8 cellular contexts compared by ENCODE assay signal in genomic region chr1:92951141-92951582, GRCh38. TPM values are rescaled to one million over a fixed set of nuclear protein-coding genes. Genes with fewer than 3 reads are reported as not detected.
DNase-seq lines count a peak whose midpoint lies in the region; ATAC-seq and TF ChIP-seq lines count a peak whose summit lies in the region.

No MANE protein-coding gene starts in this region.

- no peaks in the 10 kb centered on the region for H3K9me3 Mint-ChIP-seq in CD4-positive, CD25-positive, alpha-beta regulatory T cell

- no peak overlapping the region for H3K4me3 Mint-ChIP-seq in CD4-positive, CD25-positive, alpha-beta regulatory T cell

- DNase-seq in CD4-positive, CD25-positive, alpha-beta regulatory T cell, result peak in 2 of 3 donors; percentile 49 to 85
- DNase-seq in RPMI7951 (ENCODE audit: low read depth) (peak; percentile 76), fibroblast of peridontal ligament (ENCODE audit: extremely low read depth) (peak; percentile 90), thyroid gland (no peak), occipital lobe (lab: John Stamatoyannopoulos, UW) (no peak), NCI-H446 (lab: John Stamatoyannopoulos, UW) (no peak)

- TF ChIP-seq CTCF in thyroid gland (IDR thresholded peaks at IDR 0.05), result no peak

- H3K4me3 ChIP-seq in CD4-positive, CD25-positive, alpha-beta regulatory T cell (ENCODE audit: low read depth, low read length), result peak overlapping the region; percentile 65
- no peak overlapping the region for H3K4me3 ChIP-seq in thyroid gland (replicated peaks in 1 of 3)

- no peaks in the 10 kb centered on the region for H3K27me3 ChIP-seq in CD4-positive, CD25-positive, alpha-beta regulatory T cell (ENCODE audit: control insufficient read depth, insufficient read depth, low read length)
- no peaks in the 10 kb centered on the region for H3K27me3 ChIP-seq in thyroid gland

- H3K9me3 ChIP-seq in CD4-positive, CD25-positive, alpha-beta regulatory T cell (ENCODE audit: control insufficient read depth in 2 of 2, low read length in 2 of 2), result no peaks in the 10 kb centered on the region
- no peaks in the 10 kb centered on the region for H3K9me3 ChIP-seq in thyroid gland

- intact Hi-C loops in thyroid gland (cut with DNase I), result no loop called here

- 80 to 82% methylated on average over 4 of the region's 4 CpGs for WGBS in thyroid gland, 2 donors

- no peak overlapping the region for H3K27ac Mint-ChIP-seq in CD4-positive, CD25-positive, alpha-beta regulatory T cell

- H3K36me3 Mint-ChIP-seq in CD4-positive, CD25-positive, alpha-beta regulatory T cell, result no peaks in the 10 kb centered on the region

- ATAC-seq in CD4-positive, CD25-positive, alpha-beta regulatory T cell (ENCODE audit: low read depth in 2 of 2), result peak; percentile 71 to 81
- ATAC-seq in GM18861 (IDR thresholded peaks at IDR 0.05; ENCODE audit: unreplicated experiment) (peak; percentile 44), HG03039 (IDR thresholded peaks at IDR 0.05; ENCODE audit: unreplicated experiment) (peak; percentile 65)

- peaks cover 2% of the 10 kb centered on the region for H3K36me3 ChIP-seq in CD4-positive, CD25-positive, alpha-beta regulatory T cell (ENCODE audit: control insufficient read depth, insufficient read depth, low read length)
- H3K36me3 ChIP-seq in thyroid gland, result no peaks in the 10 kb centered on the region

- H3K4me1 Mint-ChIP-seq in CD4-positive, CD25-positive, alpha-beta regulatory T cell, result peaks cover 26 to 33% (median 27%) of the 10 kb centered on the region in 4 donors

- no peaks in the 10 kb centered on the region for H3K27me3 Mint-ChIP-seq in CD4-positive, CD25-positive, alpha-beta regulatory T cell

- no peak for TF ChIP-seq POLR2A in thyroid gland (IDR thresholded peaks at IDR 0.05)

- H3K4me1 ChIP-seq in CD4-positive, CD25-positive, alpha-beta regulatory T cell (ENCODE audit: control insufficient read depth, insufficient read depth, low read length, poor library complexity, severe bottlenecking), result peaks cover 56% of the 10 kb centered on the region
- H3K4me1 ChIP-seq in thyroid gland, result peaks cover under 1 to 14% of the 10 kb centered on the region in 2 donors

- H3K27ac ChIP-seq in CD4-positive, CD25-positive, alpha-beta regulatory T cell (ENCODE audit: insufficient read depth, low read length, poor library complexity, severe bottlenecking), result peak overlapping the region; percentile 68
- peak overlapping the region in 2 of 3 donors; percentile 20 to 22 for H3K27ac ChIP-seq in thyroid gland

RNA-seq across cellular contexts. Expression of gene DIPK1A, which starts 10.1 kb away (rescaled TPM):
- total RNA-seq in CD4-positive, CD25-positive, alpha-beta regulatory T cell, result 10.9 TPM
- polyA plus RNA-seq in CD4-positive, CD25-positive, alpha-beta regulatory T cell, result 10 to 100 TPM; 13.0 to 19.6 (median 15.2) TPM
- 18.3 and 21.3 TPM in 2 replicates for total RNA-seq in RPMI7951 (2014; rRNA removed; shearing (Covaris generic))
- total RNA-seq in thyroid gland, result 10 to 100 TPM; 11.7 to 17.5 (median 15.1) TPM
- total RNA-seq in occipital lobe, result 26.5 TPM

Comparison
In these comparisons a context has a peak if more than half of its experiments do, and no peak if none do; other contexts are left out.
1. DNase-seq: peak in CD4-positive, CD25-positive, alpha-beta regulatory T cell (2 of 3), RPMI7951 (single experiment) and fibroblast of peridontal ligament (single experiment); none in thyroid gland (0 of 2), occipital lobe (single experiment) and NCI-H446 (0 of 2).
2. Peak in every context shown above with its lines, with median percentiles within 50 percentile points of each other: ATAC-seq.